In genomic region chr12:49796606-49797451, GRCh38 we compare ENCODE assay signal across 1 cellular context.
TF ChIP-seq lines count a peak whose summit lies in the region.

No MANE protein-coding gene starts in this region.

TF ChIP-seq in HepG2, 621 proteins besides CTCF, POLR2A, EP300 and RAD21:
- TF ChIP-seq ZBTB2 (CRISPR knock-in tag; IDR thresholded peaks at IDR 0.05; ENCODE audit: low read depth) (no peak), AGO2 (optimal IDR thresholded peaks at IDR 0.05; ENCODE audit: low read depth, low read length) (peak; percentile 35)
